Comparison of ENCODE assay signal across 38 cellular contexts in genomic region chr1:153203130-153203529, GRCh38. TPM values are rescaled to one million over a fixed set of nuclear protein-coding genes. Genes with fewer than 3 reads are reported as not detected.
"Had no signal": no experiment of that assay in that cellular context is flagged by ENCODE, and none has a peak within 500 bp of the region (broad histone marks: within the 10 kb centered on the region; RNA-seq: fewer than 3 reads in every experiment).

Gene LELP1 (plus strand): TSS chr1:153203430. CDS start chr1:153204708, 1,278 bp downstream.

- H3K36me3 ChIP-seq: adrenal gland, brain microvascular endothelial cell, breast epithelium had no signal

- ATAC-seq: activated CD8-positive, alpha-beta T cell treated with anti-CD3 and anti-CD28 coated beads for 36 hours; activated naive CD4-positive, alpha-beta T cell treated with anti-CD3 and anti-CD28 coated beads, Interleukin-2, amount 50 U/mL, for 72 hours; activated T-cell treated with anti-CD3 and anti-CD28 coated beads, Interleukin-2, amount 50 U/mL, for 4 hours; activated T-cell treated with anti-CD3 and anti-CD28 coated beads, Interleukin-2, amount 50 U/mL, for 72 hours; activated T-helper 17 cell treated with anti-CD3 and anti-CD28 coated beads, Interleukin-2, amount 50 U/mL, for 72 hours; body of pancreas had no signal

- H3K4me1 ChIP-seq: adrenal gland, body of pancreas, breast epithelium had no signal

- H3K9me3 ChIP-seq: adrenal gland, body of pancreas, breast epithelium had no signal

- H3K27ac ChIP-seq: adrenal gland, body of pancreas, brain microvascular endothelial cell, breast epithelium, VCaP had no signal

- H3K4me3 ChIP-seq: adrenal gland, body of pancreas, breast epithelium had no signal

- H3K27me3 ChIP-seq: adrenal gland, body of pancreas, brain microvascular endothelial cell, breast epithelium had no signal

- DNase-seq: activated B cell treated with CpG ODN at 0.5 μM for 24 hours; activated CD4-positive, alpha-beta memory T cell treated with anti-CD3 and anti-CD28 coated beads for 36 hours; activated CD4-positive, alpha-beta T cell treated with anti-CD3 and anti-CD28 coated beads for 4 hours; activated CD4-positive, alpha-beta T cell treated with anti-CD3 and anti-CD28 coated beads, Interleukin-2, amount 10 ng/mL, durations not matched to agents 24 days and 14 days; activated CD4-positive, alpha-beta T cell treated with anti-CD3 and anti-CD28 coated beads, Interleukin-2, amount 50 U/mL, for 1 hour; activated CD4-positive, alpha-beta T cell treated with anti-CD3 and anti-CD28 coated beads, Interleukin-2, amount 50 U/mL, for 4 hours; activated CD4-positive, CD25-positive, alpha-beta regulatory T cell treated with anti-CD3 and anti-CD28 coated beads, Interleukin-2, amount 50 U/mL, for 72 hours; activated CD8-positive, alpha-beta memory T cell treated with anti-CD3 and anti-CD28 coated beads, Interleukin-2, amount 50 U/mL, for 4 hours; activated CD8-positive, alpha-beta T cell treated with anti-CD3 and anti-CD28 coated beads for 36 hours; activated effector memory CD4-positive, alpha-beta T cell treated with anti-CD3 and anti-CD28 coated beads, Interleukin-2, amount 50 U/mL, for 16 hours; activated gamma-delta T cell treated with Interleukin-2 at 50 U/mL for 16 hours; activated naive CD4-positive, alpha-beta T cell; activated naive CD4-positive, alpha-beta T cell treated with anti-CD3 and anti-CD28 coated beads for 36 hours; activated naive CD4-positive, alpha-beta T cell treated with anti-CD3 and anti-CD28 coated beads, Interleukin-2, amount 50 U/mL, for 16 hours; activated naive CD8-positive, alpha-beta T cell treated with anti-CD3 and anti-CD28 coated beads for 36 hours; activated T-cell treated with anti-CD3 and anti-CD28 coated beads for 4 hours; activated T-cell treated with anti-CD3 and anti-CD28 coated beads, Interleukin-2, amount 50 U/mL, for 1 hour; activated T-cell treated with anti-CD3 and anti-CD28 coated beads, Interleukin-2, amount 50 U/mL, for 4 hours; activated T-cell treated with anti-CD3 and anti-CD28 coated beads, Interleukin-2, amount 50 U/mL, for 72 hours; adrenal gland; amniotic stem cell; anterior cingulate cortex; body of pancreas; brain microvascular endothelial cell; central memory CD4-positive, alpha-beta T cell; cerebellar nuclear complex; T-helper 1 cell; T-helper 2 cell; T-helper 9 cell had no signal

RNA-seq across cellular contexts. Expression of gene LELP1, which starts in this region (rescaled TPM):
- total RNA-seq: activated B cell treated with CpG ODN at 0.5 μM for 24 hours; activated CD4-positive, alpha-beta memory T cell treated with anti-CD3 and anti-CD28 coated beads for 36 hours; activated CD4-positive, alpha-beta T cell treated with anti-CD3 and anti-CD28 coated beads, Interleukin-2, amount 10 ng/mL, durations not matched to agents 24 days and 14 days; activated CD8-positive, alpha-beta memory T cell treated with anti-CD3 and anti-CD28 coated beads for 36 hours; activated CD8-positive, alpha-beta T cell treated with anti-CD3 and anti-CD28 coated beads for 36 hours; activated naive CD4-positive, alpha-beta T cell treated with anti-CD3 and anti-CD28 coated beads for 36 hours; activated naive CD4-positive, alpha-beta T cell treated with anti-CD3 and anti-CD28 coated beads, Interleukin-2, amount 50 U/mL, for 72 hours; activated naive CD8-positive, alpha-beta T cell treated with anti-CD3 and anti-CD28 coated beads for 36 hours; activated T-cell treated with anti-CD3 and anti-CD28 coated beads, Interleukin-2, amount 50 U/mL, for 4 hours; activated T-cell treated with anti-CD3 and anti-CD28 coated beads, Interleukin-2, amount 50 U/mL, for 72 hours; activated T-helper 1 cell treated with anti-CD3 and anti-CD28 coated beads, Interleukin-12 subunit alpha, Interleukin-12 subunit beta, Interleukin-2, Interleukin-4 antibody, amounts not matched to agents 30 ng/mL and 10 ng/mL and 1 ng/mL, durations not matched to agents 14 hours and 24 hours and 36 hours; activated T-helper 17 cell treated with anti-CD3 and anti-CD28 coated beads, Interleukin-2, amount 50 U/mL, for 72 hours; adrenal gland; astrocyte; body of pancreas; breast epithelium; cardiac septum; chondrocyte had no signal
- polyA plus RNA-seq: adrenal gland had no signal
